24 cellular contexts compared by ENCODE assay signal in genomic region chr11:10205928-10206327, GRCh38.
DNase-seq lines count a peak whose midpoint lies in the region; ATAC-seq and TF ChIP-seq lines count a peak whose summit lies in the region.
"Had no signal": no experiment of that assay in that cellular context is flagged by ENCODE, and none has a peak within 500 bp of the region (broad histone marks: within the 10 kb centered on the region; RNA-seq: fewer than 3 reads in every experiment).

No MANE protein-coding gene starts in this region.

- no peaks in the 10 kb centered on the region for H3K27me3 ChIP-seq in neural progenitor cell
- H3K27me3 ChIP-seq in Caco-2 (replicated peaks; ENCODE audit: control insufficient read depth, insufficient read depth, low read length): no peaks in the 10 kb centered on the region
- H3K27me3 ChIP-seq: esophagus squamous epithelium, upper lobe of right lung had no signal

- no peak overlapping the region for H3K4me3 ChIP-seq in neural progenitor cell
- H3K4me3 ChIP-seq in Caco-2 (ENCODE audit: low read depth, low read length): no peak overlapping the region
- H3K4me3 ChIP-seq: esophagus squamous epithelium, K562, upper lobe of right lung had no signal

- H3K9ac ChIP-seq in neural progenitor cell: no peak overlapping the region

- no peak overlapping the region for H3K4me3 Mint-ChIP-seq in glutamatergic neuron (ENCODE audit: unreplicated experiment)
- H3K4me3 Mint-ChIP-seq in neural progenitor cell: no peak overlapping the region
- H3K4me3 Mint-ChIP-seq in Caco-2 (ENCODE audit: unreplicated experiment): no peak overlapping the region
- H3K4me3 Mint-ChIP-seq: activated naive CD4-positive, alpha-beta T cell treated with anti-CD3 and anti-CD28 coated beads for 36 hours; memory B cell; natural killer cell; T-cell had no signal

- H3K27me3 Mint-ChIP-seq in glutamatergic neuron (ENCODE audit: unreplicated experiment) (peaks cover 1% of the 10 kb centered on the region), neural progenitor cell (ENCODE audit: insufficient read depth, low read depth) (no peaks in the 10 kb centered on the region), Caco-2 (ENCODE audit: insufficient read depth, unreplicated experiment) (no peaks in the 10 kb centered on the region)
- H3K27me3 Mint-ChIP-seq: memory B cell, T-cell had no signal

- H3K36me3 Mint-ChIP-seq in glutamatergic neuron (ENCODE audit: unreplicated experiment) (peaks cover 13% of the 10 kb centered on the region), neural progenitor cell (peaks cover 14% of the 10 kb centered on the region), Caco-2 (ENCODE audit: insufficient read depth, unreplicated experiment) (no peaks in the 10 kb centered on the region)

- no peaks in the 10 kb centered on the region for H3K4me1 Mint-ChIP-seq in glutamatergic neuron (ENCODE audit: low read depth, unreplicated experiment)
- peaks cover 3% of the 10 kb centered on the region for H3K4me1 Mint-ChIP-seq in neural progenitor cell
- peaks cover 7% of the 10 kb centered on the region for H3K4me1 Mint-ChIP-seq in Caco-2 (ENCODE audit: low read depth, unreplicated experiment)
- H3K4me1 Mint-ChIP-seq: memory B cell, natural killer cell, T-cell had no signal

- H3K27ac ChIP-seq in neural progenitor cell: no peak overlapping the region
- H3K27ac ChIP-seq: 22Rv1, esophagus squamous epithelium, upper lobe of right lung had no signal

- CTCF ChIA-PET in Caco-2 (lab: Charles Lee): no interaction called here

- intact Hi-C loops in Caco-2 (cut with micrococcal nuclease; ENCODE audit: unreplicated experiment): loop anchor here (5.0 kb wide), 1 partner anchor 214 kb away; no protein-coding TSS in a partner anchor

- peak overlapping the region; percentile 34 for H3K4me2 ChIP-seq in neural progenitor cell

- POLR2A ChIA-PET in Caco-2 (lab: Charles Lee): no interaction called here

- no peaks in the 10 kb centered on the region for H4K20me1 ChIP-seq in neural progenitor cell (ENCODE audit: low read depth)

- no peaks in the 10 kb centered on the region for H3F3A ChIP-seq in neural progenitor cell (ENCODE audit: low read depth)

- no peak overlapping the region for H2AFZ ChIP-seq in neural progenitor cell (replicated peaks)

- H3K9me3 Mint-ChIP-seq in glutamatergic neuron (ENCODE audit: unreplicated experiment) (peaks cover 5% of the 10 kb centered on the region), neural progenitor cell (peaks cover 29% of the 10 kb centered on the region), Caco-2 (ENCODE audit: unreplicated experiment) (peaks cover 20% of the 10 kb centered on the region)

- BruUV-seq in Caco-2 (replicated peaks; lab: Mats Ljungman, UMichigan): no TSS peak

- H3K36me3 ChIP-seq in neural progenitor cell (no peaks in the 10 kb centered on the region), Caco-2 (ENCODE audit: control insufficient read depth, insufficient read depth, low read length) (no peaks in the 10 kb centered on the region; the same call in 1 of the 2 replicates)
- H3K36me3 ChIP-seq: esophagus squamous epithelium, upper lobe of right lung had no signal

- H3K27ac Mint-ChIP-seq in glutamatergic neuron (ENCODE audit: unreplicated experiment): peak overlapping the region; percentile 41
- no peak overlapping the region for H3K27ac Mint-ChIP-seq in neural progenitor cell
- no peak overlapping the region for H3K27ac Mint-ChIP-seq in Caco-2 (ENCODE audit: unreplicated experiment)
- H3K27ac Mint-ChIP-seq: activated naive CD4-positive, alpha-beta T cell treated with anti-CD3 and anti-CD28 coated beads for 36 hours; memory B cell; natural killer cell; T-cell had no signal

- H3K4me1 ChIP-seq in neural progenitor cell: peaks cover 10% of the 10 kb centered on the region
- no peaks in the 10 kb centered on the region; the same call in 1 of the 2 replicates for H3K4me1 ChIP-seq in Caco-2
- H3K4me1 ChIP-seq: upper lobe of right lung had no signal

- TF ChIP-seq CTCF in glutamatergic neuron (IDR thresholded peaks at IDR 0.05; ENCODE audit: partially characterized antibody, unreplicated experiment): no peak
- TF ChIP-seq CTCF in neural progenitor cell (IDR thresholded peaks at IDR 0.05): no peak
- no peak for TF ChIP-seq CTCF in Caco-2 (IDR thresholded peaks at IDR 0.05; ENCODE audit: insufficient read depth in 1 of 2, low read depth in 1 of 2, low read length in 1 of 2, severe bottlenecking in 1 of 2, unreplicated experiment in 1 of 2)

- H3K79me2 ChIP-seq in neural progenitor cell (ENCODE audit: low read depth): peaks cover 18% of the 10 kb centered on the region

- DNase-seq in DMS153 (lab: John Stamatoyannopoulos, UW) (peak; percentile 2), DMS153 treated with DMSO at 0.1 percent for 48 hours (lab: John Stamatoyannopoulos, UW; ENCODE audit: unreplicated experiment) (no peak), NCI-H2227 treated with DMSO at 0.1 percent for 48 hours (lab: John Stamatoyannopoulos, UW) (peak; percentile 10), glutamatergic neuron (peak; percentile 17), neural progenitor cell (ENCODE audit: low spot score) (peak; percentile 23), Caco-2 (no peak)
- DNase-seq: activated CD4-positive, alpha-beta T cell treated with anti-CD3 and anti-CD28 coated beads, Interleukin-2, amount 50 U/mL, for 4 hours; activated naive CD4-positive, alpha-beta T cell treated with anti-CD3 and anti-CD28 coated beads for 36 hours; AML-193; anterior cingulate cortex; effector CD4-positive, alpha-beta T cell; esophagus squamous epithelium; natural killer cell; NCI-H524; posterior cingulate gyrus; SHP77 treated with DMSO at 0.1 percent for 48 hours; stimulated activated CD4-positive, alpha-beta T cell treated with anti-CD3 and anti-CD28 coated beads, Interleukin-4, amount 100 ng/mL, for 4 hours; T-cell; upper lobe of right lung had no signal

- H3K9me3 ChIP-seq in neural progenitor cell (ENCODE audit: low read depth): no peaks in the 10 kb centered on the region
- H3K9me3 ChIP-seq in Caco-2: peaks cover 4% of the 10 kb centered on the region; the same call in 1 of the 2 replicates

- ATAC-seq in HG03442 (IDR thresholded peaks at IDR 0.05; ENCODE audit: unreplicated experiment) (no peak), GM21619 (IDR thresholded peaks at IDR 0.05; ENCODE audit: unreplicated experiment) (no peak)
- ATAC-seq: K562, natural killer cell, T-cell, upper lobe of right lung had no signal

Comparison
In these comparisons a context has a peak if more than half of its experiments do, and no peak if none do; other contexts are left out.
1. DNase-seq: peak in DMS153 (single experiment), NCI-H2227 treated with DMSO at 0.1 percent for 48 hours (single experiment), glutamatergic neuron (single experiment) and neural progenitor cell (single experiment); none in DMS153 treated with DMSO at 0.1 percent for 48 hours (single experiment) and Caco-2 (0 of 2).